ENCODE assay signal across 10 cellular contexts in genomic region chr18:45666520-45666919, GRCh38. TPM values are rescaled to one million over a fixed set of nuclear protein-coding genes. Genes with fewer than 3 reads are reported as not detected.
DNase-seq lines count a peak whose midpoint lies in the region; ATAC-seq and TF ChIP-seq lines count a peak whose summit lies in the region.
"Had no signal": no experiment of that assay in that cellular context is flagged by ENCODE, and none has a peak within 500 bp of the region (broad histone marks: within the 10 kb centered on the region; RNA-seq: fewer than 3 reads in every experiment).

No MANE protein-coding gene starts in this region.

- H3K36me3 ChIP-seq in heart right ventricle: no peaks in the 10 kb centered on the region
- H3K36me3 ChIP-seq: brain microvascular endothelial cell had no signal

- WGBS in heart right ventricle, 2 donors: 16 to 19% methylated on average over 3 of the region's 3 CpGs

- H3K36me3 Mint-ChIP-seq in activated naive CD8-positive, alpha-beta T cell treated with anti-CD3 and anti-CD28 coated beads, Interleukin-2, amount 10 ng/mL, durations not matched to agents 7 days and 5 days: no peaks in the 10 kb centered on the region

- peak overlapping the region; percentile 71 for H3K4me3 Mint-ChIP-seq in activated naive CD8-positive, alpha-beta T cell treated with anti-CD3 and anti-CD28 coated beads, Interleukin-2, amount 10 ng/mL, durations not matched to agents 7 days and 5 days

- no peak for TF ChIP-seq CTCF in heart right ventricle (IDR thresholded peaks at IDR 0.05)

- peaks cover 58% of the 10 kb centered on the region for H3K4me1 Mint-ChIP-seq in activated naive CD8-positive, alpha-beta T cell treated with anti-CD3 and anti-CD28 coated beads, Interleukin-2, amount 10 ng/mL, durations not matched to agents 7 days and 5 days

- intact Hi-C loops in heart right ventricle (cut with DNase I): loop anchor here in 9 of 10 donors (5.0 to 10.0 kb wide), 7 partner anchors 208 to 408 kb away; partner anchors contain the start of gene PSTPIP2 (in 5 of the 9)

- H3K9me3 ChIP-seq in heart right ventricle: no peaks in the 10 kb centered on the region

- no peaks in the 10 kb centered on the region for H3K27me3 ChIP-seq in heart right ventricle
- H3K27me3 ChIP-seq: brain microvascular endothelial cell had no signal

- H3K27me3 Mint-ChIP-seq in activated naive CD8-positive, alpha-beta T cell treated with anti-CD3 and anti-CD28 coated beads, Interleukin-2, amount 10 ng/mL, durations not matched to agents 7 days and 5 days: peaks cover 2% of the 10 kb centered on the region

- H3K4me1 ChIP-seq in heart right ventricle: peaks cover 0 to 49% (median 19%) of the 10 kb centered on the region in 9 donors

- peak overlapping the region in 3 of 10 donors; percentile 9 to 61 (median 22) for H3K27ac ChIP-seq in heart right ventricle
- H3K27ac ChIP-seq: brain microvascular endothelial cell had no signal

- ATAC-seq in GM19438 (IDR thresholded peaks at IDR 0.05; ENCODE audit: low read depth, unreplicated experiment) (peak; percentile 67), HG03280 (IDR thresholded peaks at IDR 0.05; ENCODE audit: unreplicated experiment) (peak; percentile 78), heart right ventricle (no peak)
- ATAC-seq in activated naive CD8-positive, alpha-beta T cell treated with anti-CD3 and anti-CD28 coated beads, Interleukin-2, amount 10 ng/mL, durations not matched to agents 7 days and 5 days (ENCODE audit: low read depth): peak; percentile 70

- DNase-seq in activated naive CD8-positive, alpha-beta T cell treated with anti-CD3 and anti-CD28 coated beads, Interleukin-2, amount 10 ng/mL, durations not matched to agents 7 days and 5 days: no peak
- DNase-seq in DMS79 (lab: John Stamatoyannopoulos, UW): no peak
- DNase-seq in NCI-H748 treated with DMSO at 0.1 percent for 48 hours (lab: John Stamatoyannopoulos, UW): no peak
- DNase-seq in heart right ventricle: no peak
- no peak for DNase-seq in NCI-H82 (lab: John Stamatoyannopoulos, UW)
- DNase-seq: brain microvascular endothelial cell had no signal

- peak overlapping the region; percentile 89 for H3K27ac Mint-ChIP-seq in activated naive CD8-positive, alpha-beta T cell treated with anti-CD3 and anti-CD28 coated beads, Interleukin-2, amount 10 ng/mL, durations not matched to agents 7 days and 5 days

- H3K4me3 ChIP-seq in GM08714 (ENCODE audit: low read length) (peak overlapping the region; percentile 22; the same call in 1 of the 2 replicates), heart right ventricle (no peak overlapping the region)

- POLR2A ChIA-PET in activated naive CD8-positive, alpha-beta T cell treated with anti-CD3 and anti-CD28 coated beads, Interleukin-2, amount 10 ng/mL, durations not matched to agents 7 days and 5 days (lab: Charles Lee): interaction anchor here (0.6 to 3.9 kb wide), 4 partner anchors 9 to 22 kb away, joined by 3 to 117 read pairs (median 4); no protein-coding TSS in a partner anchor

- H3K9me3 Mint-ChIP-seq in activated naive CD8-positive, alpha-beta T cell treated with anti-CD3 and anti-CD28 coated beads, Interleukin-2, amount 10 ng/mL, durations not matched to agents 7 days and 5 days: no peaks in the 10 kb centered on the region

RNA-seq across cellular contexts. Expression of gene SLC14A2, which starts 51.2 kb away (rescaled TPM):
- under 1 TPM; 0.11 TPM for total RNA-seq in activated naive CD8-positive, alpha-beta T cell treated with anti-CD3 and anti-CD28 coated beads, Interleukin-2, amount 10 ng/mL, durations not matched to agents 7 days and 5 days
- total RNA-seq in heart right ventricle: under 1 TPM in 5 of 10 donors, not detected in 5; 0.05 to 0.33 (median 0.09) TPM
- polyA plus RNA-seq in heart right ventricle: under 1 TPM in 1 of 2 donors, not detected in 1; 0.03 TPM
- total RNA-seq: mononuclear cell had no signal

RNA-seq across cellular contexts. Expression of gene SLC14A1, which starts 57.5 kb away (rescaled TPM):
- 1 to 10 TPM; 3.1 to 3.5 TPM for total RNA-seq in activated naive CD8-positive, alpha-beta T cell treated with anti-CD3 and anti-CD28 coated beads, Interleukin-2, amount 10 ng/mL, durations not matched to agents 7 days and 5 days
- total RNA-seq in heart right ventricle: 10 to 100 TPM in 8 of 10 donors, 1 to 10 TPM in 2; 5.7 to 29.7 (median 12.7) TPM
- 10 to 100 TPM in 1 of 2 donors, 1 to 10 TPM in 1; 5.6 to 20.4 TPM for polyA plus RNA-seq in heart right ventricle

Comparison
In these comparisons a context has a peak if more than half of its experiments do, and no peak if none do; other contexts are left out.
1. ATAC-seq: peak in GM19438 (single experiment), HG03280 (single experiment) and activated naive CD8-positive, alpha-beta T cell treated with anti-CD3 and anti-CD28 coated beads, Interleukin-2, amount 10 ng/mL, durations not matched to agents 7 days and 5 days (single experiment); none in heart right ventricle (0 of 8).